9 cellular contexts compared by ENCODE assay signal in genomic region chr3:2099028-2099671, GRCh38.
DNase-seq lines count a peak whose midpoint lies in the region; ATAC-seq and TF ChIP-seq lines count a peak whose summit lies in the region.
"Had no signal": no experiment of that assay in that cellular context is flagged by ENCODE, and none has a peak within 500 bp of the region (broad histone marks: within the 10 kb centered on the region; RNA-seq: fewer than 3 reads in every experiment).

No MANE protein-coding gene starts in this region.

- TF ChIP-seq CTCF in 22Rv1 (IDR thresholded peaks at IDR 0.05): no peak

- ATAC-seq in HG02759 (IDR thresholded peaks at IDR 0.05; ENCODE audit: unreplicated experiment) (peak; percentile 25), HG03469 (IDR thresholded peaks at IDR 0.05; ENCODE audit: unreplicated experiment) (no peak)

- no peaks in the 10 kb centered on the region for H3K36me3 ChIP-seq in muscle layer of duodenum (ENCODE audit: control insufficient read depth in 1 of 2, insufficient read depth in 2 of 2, low read length in 2 of 2)

- H3K27ac ChIP-seq in 22Rv1 (peak overlapping the region; percentile 27; the same call in 1 of the 2 replicates), muscle layer of duodenum (ENCODE audit: low read length) (no peak overlapping the region)

- no peaks in the 10 kb centered on the region for H3K27me3 ChIP-seq in muscle layer of duodenum (ENCODE audit: low read depth, low read length)

- peak overlapping the region; percentile 47 to 70 for H3K4me3 ChIP-seq in muscle layer of duodenum (ENCODE audit: low read depth in 1 of 2, low read length in 2 of 2)

- H3K9me3 ChIP-seq in muscle layer of duodenum (ENCODE audit: control insufficient read depth in 1 of 2, low read length in 2 of 2): no peaks in the 10 kb centered on the region

- peak; percentile 78 for DNase-seq in ecto neural progenitor cell (ENCODE audit: low spot score)
- no peak for DNase-seq in SHP77 treated with DMSO at 0.1 percent for 48 hours (lab: John Stamatoyannopoulos, UW)
- no peak for DNase-seq in activated CD4-positive, alpha-beta T cell treated with anti-CD3 and anti-CD28 coated beads, Interleukin-2, amount 50 U/mL, for 1 hour
- DNase-seq in HCEC 1CT: no peak
- DNase-seq: EL had no signal

- H3K4me1 ChIP-seq in muscle layer of duodenum (ENCODE audit: control insufficient read depth in 1 of 2, insufficient read depth in 2 of 2, low read length in 2 of 2): peaks cover 0 to 14% of the 10 kb centered on the region in 2 donors
